ENCODE assay signal across 17 cellular contexts in the genomic region with DNA sequence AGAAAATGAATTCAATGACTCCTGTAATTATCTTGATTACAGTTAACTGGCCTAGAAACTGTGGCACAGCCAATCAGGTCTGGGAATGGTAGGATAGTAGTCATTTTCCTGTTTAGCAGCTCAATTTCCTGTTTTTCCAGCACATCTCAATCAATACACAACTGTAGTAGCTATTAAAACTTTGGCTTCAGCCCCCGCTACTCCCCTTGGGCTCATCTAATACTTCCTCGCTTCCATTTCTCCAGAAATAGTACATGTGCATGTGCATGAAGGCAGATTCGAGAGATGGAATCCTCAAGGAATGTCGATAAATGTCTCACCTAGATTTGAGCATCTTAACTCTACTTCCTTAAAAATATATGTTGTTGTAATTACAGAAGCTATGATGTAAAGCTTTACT. TPM values are rescaled to one million over a fixed set of nuclear protein-coding genes. Genes with fewer than 3 reads are reported as not detected.
DNase-seq lines count a peak whose midpoint lies in the region; ATAC-seq, FAIRE-seq and TF ChIP-seq lines count a peak whose summit lies in the region.
"Had no signal": no experiment of that assay in that cellular context is flagged by ENCODE, and none has a peak within 500 bp of the region (broad histone marks: within the 10 kb centered on the region; RNA-seq: fewer than 3 reads in every experiment).

No MANE protein-coding gene starts in this region.

- no peak for TF ChIP-seq POLR2A in H54 (IDR thresholded peaks at IDR 0.05; ENCODE audit: low read depth, low read length)

- H3K4me1 ChIP-seq in heart right ventricle: peaks cover 0 to 92% (median 33%) of the 10 kb centered on the region in 9 donors
- H3K4me1 ChIP-seq in ascending aorta: peaks cover 0 to 12% of the 10 kb centered on the region in 2 donors
- no peaks in the 10 kb centered on the region for H3K4me1 ChIP-seq in urinary bladder (ENCODE audit: insufficient read depth)

- no peaks in the 10 kb centered on the region for H3K27me3 ChIP-seq in heart right ventricle
- no peaks in the 10 kb centered on the region for H3K27me3 ChIP-seq in ascending aorta
- H3K27me3 ChIP-seq in layer of hippocampus (ENCODE audit: control insufficient read depth, insufficient read depth, low read length): no peaks in the 10 kb centered on the region

- H3K27ac ChIP-seq in heart right ventricle: peak overlapping the region in 9 of 10 donors; percentile 13 to 69 (median 49)
- peak overlapping the region; percentile 6 to 25 for H3K27ac ChIP-seq in ascending aorta
- peak overlapping the region; percentile 10 for H3K27ac ChIP-seq in layer of hippocampus (ENCODE audit: low read depth, low read length)
- peak overlapping the region; percentile 56 for H3K27ac ChIP-seq in urinary bladder (ENCODE audit: low read depth)
- H3K27ac ChIP-seq: A549, C4-2B had no signal

- H3K4me3 ChIP-seq in heart right ventricle: no peak overlapping the region
- no peak overlapping the region for H3K4me3 ChIP-seq in ascending aorta
- H3K4me3 ChIP-seq in urinary bladder (ENCODE audit: low read depth, low read length): no peak overlapping the region
- H3K4me3 ChIP-seq: A549, K562 had no signal

- intact Hi-C loops in heart right ventricle (cut with DNase I): loop anchor here in 1 of 10 donors (10.0 kb wide), 1 partner anchor 57 kb away; no protein-coding TSS in a partner anchor
- intact Hi-C loops in Right ventricle myocardium inferior (cut with DNase I): no loop called here
- intact Hi-C loops in ascending aorta (cut with DNase I): no loop called here

- DNase-seq in heart right ventricle (no peak), Right ventricle myocardium inferior (ENCODE audit: missing footprints) (no peak), ascending aorta (ENCODE audit: low spot score in 2 of 2) (no peak), H54 (ENCODE audit: insufficient read length, low spot score) (no peak), NCI-H1092 (lab: John Stamatoyannopoulos, UW) (no peak)
- no peak for DNase-seq in NK-92 treated with Interleukin-12 subunit alpha and Interleukin-12 subunit beta, amount 100 ng/mL, for 24 hours (lab: John Stamatoyannopoulos, UW)
- DNase-seq: DMS 273 treated with DMSO at 0.1 percent for 48 hours, GDM1, GOT3, NCI-H187 treated with DMSO at 0.1 percent for 48 hours, PC-3 had no signal

- H3K36me3 ChIP-seq in heart right ventricle (no peaks in the 10 kb centered on the region), ascending aorta (no peaks in the 10 kb centered on the region), urinary bladder (ENCODE audit: insufficient read depth) (peaks cover 3% of the 10 kb centered on the region)

- no peak for TF ChIP-seq CTCF in heart right ventricle (IDR thresholded peaks at IDR 0.05)
- TF ChIP-seq CTCF in ascending aorta (IDR thresholded peaks at IDR 0.05): no peak

- FAIRE-seq in H54 (lab: Jason Lieb, UNC): no peak
- FAIRE-seq: A549, GM12891, K562 had no signal

- ATAC-seq in heart right ventricle (peak in 4 of 8 donors; percentile 41 to 62 (median 52)), Right ventricle myocardium inferior (no peak)
- ATAC-seq: A549, K562, PC-3 had no signal

- peaks cover 0 to 3% (median 0%) of the 10 kb centered on the region in 11 donors for H3K9me3 ChIP-seq in heart right ventricle
- no peaks in the 10 kb centered on the region for H3K9me3 ChIP-seq in ascending aorta
- H3K9me3 ChIP-seq: A549 had no signal

- WGBS in heart right ventricle, 2 donors: 53 to 70% methylated on average over 4 of the region's 4 CpGs
- WGBS in urinary bladder: 84% methylated on average over 4 of the region's 4 CpGs

RNA-seq across cellular contexts. Expression of a gene that starts 9.7 kb away (rescaled TPM):
- total RNA-seq in heart right ventricle (10 to 100 TPM; 12.1 to 20.5 (median 15.1) TPM), Right ventricle myocardium inferior (15.2 TPM), ascending aorta (13.3 TPM), urinary bladder (51.8 TPM)
- polyA plus RNA-seq in heart right ventricle (1 to 10 TPM; 5.0 to 6.0 TPM), urinary bladder (12.9 TPM)
